ENCODE assay signal across 7 cellular contexts in the genomic region with DNA sequence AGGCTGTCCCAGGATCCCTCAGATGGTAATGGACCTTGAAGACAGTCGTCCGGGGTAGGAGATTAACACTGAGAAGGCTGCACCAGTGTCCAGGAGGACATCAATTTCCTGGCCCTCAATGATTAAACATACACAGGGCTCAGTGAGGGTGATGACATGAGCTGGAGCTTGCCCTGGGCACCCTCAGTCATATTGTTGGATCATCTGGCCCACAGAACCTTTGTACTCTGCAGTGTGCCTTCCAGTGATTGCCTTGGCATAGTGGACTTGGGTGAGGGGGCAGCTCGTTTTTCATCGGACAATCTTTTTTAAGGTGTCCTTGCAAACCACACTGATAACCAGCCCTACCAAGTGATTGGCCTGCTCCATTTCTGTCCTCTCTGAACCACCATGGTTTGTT.
"Had no signal": no experiment of that assay in that cellular context is flagged by ENCODE, and none has a peak within 500 bp of the region (broad histone marks: within the 10 kb centered on the region; RNA-seq: fewer than 3 reads in every experiment).

No MANE protein-coding gene starts in this region.

- H3K4me3 Mint-ChIP-seq: IgD-negative memory B cell had no signal

- H3K4me3 ChIP-seq: K562 had no signal

- DNase-seq: IMR-90, KBM-7, KG1 had no signal

- ATAC-seq: K562 had no signal

- FAIRE-seq: HTR-8/SVneo, K562 had no signal

- H3K27ac Mint-ChIP-seq: IgD-negative memory B cell had no signal

- H3K36me3 Mint-ChIP-seq: IgD-negative memory B cell had no signal

- H3K27ac ChIP-seq: HL-60 had no signal

- H3K27me3 Mint-ChIP-seq: IgD-negative memory B cell had no signal
